Comparison of ENCODE assay signal across 8 cellular contexts in genomic region chr18:24359787-24360186, GRCh38. TPM values are rescaled to one million over a fixed set of nuclear protein-coding genes. Genes with fewer than 3 reads are reported as not detected.
DNase-seq lines count a peak whose midpoint lies in the region; ATAC-seq and TF ChIP-seq lines count a peak whose summit lies in the region.
"Not testable (repeated sequence)": the region's sequence is repeated elsewhere in the genome, so short reads cannot be mapped to it uniquely, and the experiment has no call there.

No MANE protein-coding gene starts in this region.

- H3K9me3 Mint-ChIP-seq in CD4-positive, alpha-beta T cell, result not testable (repeated sequence)

- peak; percentile 72 for TF ChIP-seq CTCF in CD4-positive, alpha-beta T cell (IDR thresholded peaks at IDR 0.05)
- peak; percentile 58 for TF ChIP-seq CTCF in kidney epithelial cell (IDR thresholded peaks at IDR 0.05; ENCODE audit: insufficient read depth, low read length, poor library complexity, severe bottlenecking)
- TF ChIP-seq CTCF in smooth muscle cell (IDR thresholded peaks at IDR 0.05; ENCODE audit: borderline replicate concordance, insufficient read depth, poor library complexity, severe bottlenecking), result peak; percentile 77

- POLR2A ChIA-PET in CD4-positive, alpha-beta T cell (lab: Charles Lee), result interaction anchor here (0.6 to 1.1 kb wide), 2 partner anchors 129 to 145 kb away, joined by 3 to 5 read pairs; no protein-coding TSS in a partner anchor

- ATAC-seq in CD4-positive, alpha-beta T cell (ENCODE audit: poor library complexity), result not testable (repeated sequence)
- ATAC-seq in GM18867 (IDR thresholded peaks at IDR 0.05; ENCODE audit: unreplicated experiment) (peak; percentile 91), HG03442 (IDR thresholded peaks at IDR 0.05; ENCODE audit: unreplicated experiment) (peak; percentile 59)

- not testable (repeated sequence) for DNase-seq in CD4-positive, alpha-beta T cell; kidney epithelial cell (ENCODE audit: low read depth); smooth muscle cell (lab: John Stamatoyannopoulos, UW; ENCODE audit: unreplicated experiment)
- peak; percentile 74 for DNase-seq in NCI-H2227 (lab: John Stamatoyannopoulos, UW; ENCODE audit: unreplicated experiment)
- DNase-seq in UCSD-AML1 (lab: John Stamatoyannopoulos, UW; ENCODE audit: unreplicated experiment), result peak; percentile 12
- peak; percentile 79 for DNase-seq in dedifferentiated amniotic fluid mesenchymal stem cell (ENCODE audit: extremely low spot score)

- H3K4me1 ChIP-seq in smooth muscle cell (ENCODE audit: low read depth), result not testable (repeated sequence)

- not testable (repeated sequence) for H3K27ac Mint-ChIP-seq in CD4-positive, alpha-beta T cell

- not testable (repeated sequence) for H3F3A ChIP-seq in smooth muscle cell (ENCODE audit: low read depth)

- H3K27me3 ChIP-seq in CD4-positive, alpha-beta T cell (ENCODE audit: control insufficient read depth, insufficient read depth, low read length); kidney epithelial cell (ENCODE audit: control insufficient read depth, insufficient read depth, low read length); smooth muscle cell (ENCODE audit: low read depth): not testable (repeated sequence)

- H3K36me3 Mint-ChIP-seq in CD4-positive, alpha-beta T cell (ENCODE audit: low read depth), result not testable (repeated sequence)

- not testable (repeated sequence) for H3K4me1 Mint-ChIP-seq in CD4-positive, alpha-beta T cell (ENCODE audit: low read depth)

- H3K36me3 ChIP-seq in kidney epithelial cell (ENCODE audit: control insufficient read depth, insufficient read depth, low read length); smooth muscle cell (ENCODE audit: low read depth): not testable (repeated sequence)

- not testable (repeated sequence) for H3K79me2 ChIP-seq in smooth muscle cell (ENCODE audit: low read depth)

- not testable (repeated sequence) for H3K9me3 ChIP-seq in CD4-positive, alpha-beta T cell (ENCODE audit: control insufficient read depth, low read length); smooth muscle cell (replicated peaks; ENCODE audit: low read depth)

- H3K4me3 Mint-ChIP-seq in CD4-positive, alpha-beta T cell, result not testable (repeated sequence)

- H3K27ac ChIP-seq in CD4-positive, alpha-beta T cell (ENCODE audit: low read depth, low read length); smooth muscle cell (ENCODE audit: low read depth): not testable (repeated sequence)

- peak overlapping the region; percentile 17 for H3K9ac ChIP-seq in smooth muscle cell (ENCODE audit: low read depth)

- CTCF ChIA-PET in CD4-positive, alpha-beta T cell (lab: Charles Lee), result interaction anchor here (0.8 to 1.8 kb wide), 3 partner anchors 9 to 367 kb away, joined by 4 to 12 read pairs (median 5); no protein-coding TSS in a partner anchor

- H4K20me1 ChIP-seq in smooth muscle cell (ENCODE audit: low read depth), result not testable (repeated sequence)

- 21% methylated on average over 7 of the region's 7 CpGs for WGBS in smooth muscle cell (ENCODE audit: low lambda C conversion rate)

- H3K27me3 Mint-ChIP-seq in CD4-positive, alpha-beta T cell, result not testable (repeated sequence)

- intact Hi-C loops in CD4-positive, alpha-beta T cell (cut with DNase I, micrococcal nuclease), result loop anchor here (1.0 to 2.0 kb wide), 3 partner anchors 129 to 367 kb away; no protein-coding TSS in a partner anchor

- peak overlapping the region; percentile 18 for H2AFZ ChIP-seq in smooth muscle cell (ENCODE audit: low read depth)

- H3K4me2 ChIP-seq in smooth muscle cell, result peak overlapping the region; percentile 76

- H3K4me3 ChIP-seq in kidney epithelial cell (ENCODE audit: low read depth, low read length), result not testable (repeated sequence)
- H3K4me3 ChIP-seq in smooth muscle cell, result peak overlapping the region; percentile 34

RNA-seq across cellular contexts. Expression of gene OSBPL1A, which starts 37.8 kb away (rescaled TPM):
- total RNA-seq in CD4-positive, alpha-beta T cell, result 1 to 10 TPM; 2.7 TPM
- total RNA-seq in kidney epithelial cell (18.3 and 21.4 TPM in 2 replicates), smooth muscle cell (23.4 and 29.4 TPM in 2 replicates)
- 15.3 and 18.1 TPM in 2 replicates for polyA plus RNA-seq in smooth muscle cell
